20 cellular contexts compared by ENCODE assay signal in the genomic region with DNA sequence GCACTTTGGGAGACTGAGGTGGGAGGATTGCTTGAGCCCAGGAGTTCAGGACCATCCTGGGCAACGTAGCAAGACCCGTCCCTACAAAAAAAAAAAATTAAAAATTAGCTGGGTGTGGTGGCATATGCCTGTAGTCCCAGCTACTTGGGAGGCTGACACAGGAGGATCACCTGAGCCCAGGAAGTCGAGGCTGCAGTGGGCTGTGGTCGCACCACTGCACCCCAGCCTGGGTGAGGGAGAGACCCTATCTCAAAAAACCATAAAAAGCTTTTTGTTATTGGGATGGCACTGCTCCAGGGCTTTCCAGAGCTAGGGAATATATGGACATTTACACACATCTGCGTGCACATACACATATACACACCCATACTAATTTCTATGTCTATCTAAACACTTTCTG. TPM values are rescaled to one million over a fixed set of nuclear protein-coding genes. Genes with fewer than 3 reads are reported as not detected.
A peak's percentile ranks its signal among the peaks of the same experiment; 100 is the strongest.
DNase-seq lines count a peak whose midpoint lies in the region; ATAC-seq, FAIRE-seq and TF ChIP-seq lines count a peak whose summit lies in the region.
"Had no signal": no experiment of that assay in that cellular context is flagged by ENCODE, and none has a peak within 500 bp of the region (broad histone marks: within the 10 kb centered on the region; RNA-seq: fewer than 3 reads in every experiment).

No MANE protein-coding gene starts in this region.

- no peak overlapping the region for H2BK15ac ChIP-seq in neuronal stem cell (ENCODE audit: low read length)
- no peak overlapping the region for H2BK15ac ChIP-seq in mesendoderm (replicated peaks; ENCODE audit: low read depth)

- H3K4me3 Mint-ChIP-seq in brain (peak overlapping the region in 2 of 5 experiments; percentile 47 to 73), nephron progenitor cell (no peak overlapping the region)
- H3K4me3 Mint-ChIP-seq: activated naive CD4-positive, alpha-beta T cell treated with anti-CD3 and anti-CD28 coated beads, Interleukin-2, amount 50 U/mL, for 24 hours; effector memory CD8-positive, alpha-beta T cell; T-helper 1 cell treated with Interleukin-12 subunit alpha and Interleukin-12 subunit beta and Interleukin-4 antibody, amounts not matched to agents 30 μg/mL and 1 μg/mL, for 36 hours had no signal

- TF ChIP-seq CTCF in HepG2 (CRISPR knock-in tag; IDR thresholded peaks at IDR 0.05) (no peak), right lobe of liver (IDR thresholded peaks at IDR 0.05) (no peak), brain (conservative IDR thresholded peaks at IDR 0.05) (no peak), nephron progenitor cell (IDR thresholded peaks at IDR 0.05) (no peak)

- TF ChIP-seq RAD21 in HepG2 (CRISPR knock-in tag; IDR thresholded peaks at IDR 0.05), result no peak

- no peak overlapping the region for H2BK5ac ChIP-seq in neuronal stem cell (ENCODE audit: low read length)
- H2BK5ac ChIP-seq in mesendoderm (ENCODE audit: low read length), result no peak overlapping the region

- H3K36me3 Mint-ChIP-seq in brain, result no peaks in the 10 kb centered on the region
- no peaks in the 10 kb centered on the region for H3K36me3 Mint-ChIP-seq in nephron progenitor cell (ENCODE audit: low read depth)
- H3K36me3 Mint-ChIP-seq: activated naive CD4-positive, alpha-beta T cell treated with anti-CD3 and anti-CD28 coated beads, Interleukin-2, amount 50 U/mL, for 24 hours had no signal

- H3K18ac ChIP-seq in neuronal stem cell (ENCODE audit: low read length), result no peak overlapping the region
- H3K18ac ChIP-seq in mesendoderm (ENCODE audit: low read length), result no peak overlapping the region

- no peaks in the 10 kb centered on the region for H3K9me3 ChIP-seq in HepG2 (ENCODE audit: low read length)
- H3K9me3 ChIP-seq in right lobe of liver, result no peaks in the 10 kb centered on the region
- no peaks in the 10 kb centered on the region for H3K9me3 ChIP-seq in neuronal stem cell (replicated peaks in 1 of 2; ENCODE audit: control insufficient read depth in 2 of 2, insufficient read depth in 1 of 2, low read depth in 1 of 2, low read length in 2 of 2)
- H3K9me3 ChIP-seq: Caco-2, pancreas had no signal

- CTCF ChIA-PET in HepG2 (lab: Yijun Ruan, JAX; ENCODE audit: low intra/inter-chr PET ratio, low total read pairs), result no interaction called here

- no peak for TF ChIP-seq EP300 in HepG2 (IDR thresholded peaks at IDR 0.05; ENCODE audit: low read depth in 2 of 2, low read length in 2 of 2)
- no peak for TF ChIP-seq EP300 in HepG2 (CRISPR knock-in tag; IDR thresholded peaks at IDR 0.05; ENCODE audit: borderline replicate concordance)

- H3K4me1 Mint-ChIP-seq in brain (peaks cover 53% of the 10 kb centered on the region), nephron progenitor cell (peaks cover 56% of the 10 kb centered on the region)

- WGBS in HepG2 (ENCODE audit: low lambda C conversion rate), result 26% methylated on average over 5 of the region's 5 CpGs
- 76% methylated on average over 4 of the region's 5 CpGs for WGBS in right lobe of liver (ENCODE audit: insufficient coverage, low coverage, low lambda C conversion rate, missing lambda C conversion rate)
- WGBS in neuronal stem cell (ENCODE audit: extremely low coverage in 2 of 2, insufficient read length in 2 of 2, insufficient replicate concordance in 1 of 2), 2 donors, result no CpG with 5 or more reads among the region's 5 CpGs
- WGBS in mesendoderm (ENCODE audit: extremely low coverage, insufficient coverage, low lambda C conversion rate), result no CpG with 5 or more reads among the region's 5 CpGs

- H3K4me3 ChIP-seq in HepG2 (replicated peaks in 1 of 3; ENCODE audit: insufficient read depth in 1 of 3, low read depth in 2 of 3, low read length in 3 of 3), result no peak overlapping the region
- no peak overlapping the region for H3K4me3 ChIP-seq in right lobe of liver
- H3K4me3 ChIP-seq in neuronal stem cell (ENCODE audit: low read length in 2 of 2), result no peak overlapping the region
- no peak overlapping the region for H3K4me3 ChIP-seq in mesendoderm (ENCODE audit: low read length)
- H3K4me3 ChIP-seq: GM12878, pancreas had no signal

- H3K27me3 ChIP-seq in HepG2 (ENCODE audit: control insufficient read depth in 1 of 2, insufficient read depth in 2 of 2, low read length in 2 of 2) (0 out of 5 replicates have a peak, but pooled peaks cover 0 to under 1% of the 10 kb centered on the region in 2 experiments), right lobe of liver (no peaks in the 10 kb centered on the region), neuronal stem cell (ENCODE audit: control insufficient read depth in 3 of 3, insufficient read depth in 3 of 3, low read depth in 1 of 3, low read length in 3 of 3) (no peaks in the 10 kb centered on the region), mesendoderm (ENCODE audit: insufficient read depth, low read length, poor library complexity) (no peaks in the 10 kb centered on the region)
- H3K27me3 ChIP-seq: pancreas had no signal

- ATAC-seq in HepG2, result no peak
- no peak for ATAC-seq in right lobe of liver
- ATAC-seq: effector memory CD8-positive, alpha-beta T cell had no signal

- no peaks in the 10 kb centered on the region for H3K36me3 ChIP-seq in HepG2 (replicated peaks in 1 of 2; ENCODE audit: control insufficient read depth in 1 of 2, insufficient read depth in 2 of 2, low read length in 2 of 2)
- no peaks in the 10 kb centered on the region for H3K36me3 ChIP-seq in right lobe of liver
- peaks cover 4 to 11% of the 10 kb centered on the region in 2 donors for H3K36me3 ChIP-seq in neuronal stem cell (replicated peaks in 1 of 2; ENCODE audit: control insufficient read depth in 2 of 2, insufficient read depth in 2 of 2, low read length in 2 of 2)
- no peaks in the 10 kb centered on the region for H3K36me3 ChIP-seq in mesendoderm (ENCODE audit: control insufficient read depth, insufficient read depth, low read length)
- H3K36me3 ChIP-seq: pancreas had no signal

- H3K27ac ChIP-seq in HepG2 (ENCODE audit: extremely low read length, insufficient read depth, low read length) (no peak overlapping the region), right lobe of liver (no peak overlapping the region), neuronal stem cell (replicated peaks; ENCODE audit: low read length) (no peak overlapping the region), mesendoderm (ENCODE audit: low read depth, low read length) (no peak overlapping the region)
- H3K27ac ChIP-seq: pancreas had no signal

- H3K27me3 Mint-ChIP-seq in brain (no peaks in the 10 kb centered on the region), nephron progenitor cell (ENCODE audit: low read depth, poor library complexity) (peaks cover under 1% of the 10 kb centered on the region)
- H3K27me3 Mint-ChIP-seq: activated naive CD4-positive, alpha-beta T cell treated with anti-CD3 and anti-CD28 coated beads, Interleukin-2, amount 50 U/mL, for 24 hours; effector memory CD8-positive, alpha-beta T cell had no signal

- H3K79me2 ChIP-seq in HepG2 (ENCODE audit: insufficient read depth, low read length) (peaks cover 3% of the 10 kb centered on the region), mesendoderm (ENCODE audit: control insufficient read depth, insufficient read depth, low read length) (peaks cover 3% of the 10 kb centered on the region)

- H3K23ac ChIP-seq in neuronal stem cell (ENCODE audit: low read depth, low read length, poor library complexity), result no peak overlapping the region
- no peak overlapping the region for H3K23ac ChIP-seq in mesendoderm (ENCODE audit: low read length)

- H3K9ac ChIP-seq in HepG2 (ENCODE audit: insufficient read depth, low read depth, low read length), result no peak overlapping the region
- no peak overlapping the region for H3K9ac ChIP-seq in neuronal stem cell (ENCODE audit: low read depth, low read length, poor library complexity)
- H3K9ac ChIP-seq in mesendoderm (ENCODE audit: low read length), result no peak overlapping the region

- no peaks in the 10 kb centered on the region for H3K9me3 Mint-ChIP-seq in brain
- H3K9me3 Mint-ChIP-seq in nephron progenitor cell, result peaks cover 2% of the 10 kb centered on the region
- H3K9me3 Mint-ChIP-seq: activated naive CD4-positive, alpha-beta T cell treated with anti-CD3 and anti-CD28 coated beads, Interleukin-2, amount 50 U/mL, for 24 hours; effector memory CD8-positive, alpha-beta T cell; T-helper 1 cell treated with Interleukin-12 subunit alpha and Interleukin-12 subunit beta and Interleukin-4 antibody, amounts not matched to agents 30 μg/mL and 1 μg/mL, for 36 hours had no signal

- H2BK12ac ChIP-seq in neuronal stem cell (ENCODE audit: low read length), result no peak overlapping the region

- H3K27ac Mint-ChIP-seq in brain (peak overlapping the region; percentile 19 to 91 (median 82)), nephron progenitor cell (no peak overlapping the region)
- H3K27ac Mint-ChIP-seq: T-helper 1 cell treated with Interleukin-12 subunit alpha and Interleukin-12 subunit beta and Interleukin-4 antibody, amounts not matched to agents 30 μg/mL and 1 μg/mL, for 36 hours had no signal

- no peak for DNase-seq in HepG2 (ENCODE audit: low spot score)
- no peak for DNase-seq in right lobe of liver
- DNase-seq in neuronal stem cell (ENCODE audit: low spot score), result no peak
- no peak for DNase-seq in GM19240 (ENCODE audit: insufficient read length, low spot score)
- DNase-seq in nephron progenitor cell, result no peak
- no peak for DNase-seq in mesendoderm
- DNase-seq in glomerular visceral epithelial cell (ENCODE audit: extremely low spot score), result no peak
- DNase-seq: activated CD4-positive, CD25-positive, alpha-beta regulatory T cell treated with anti-CD3 and anti-CD28 coated beads, Interleukin-2, amount 50 U/mL, for 72 hours; effector memory CD8-positive, alpha-beta T cell; NCI-H1417 treated with DMSO at 0.1 percent for 48 hours; stimulated activated naive CD4-positive, alpha-beta T cell had no signal

- H4K5ac ChIP-seq in mesendoderm (ENCODE audit: low read length), result no peak overlapping the region

- H3K14ac ChIP-seq in neuronal stem cell (ENCODE audit: low read length), result no peak overlapping the region

- POLR2A ChIA-PET in HepG2 (lab: Yijun Ruan, JAX), result interaction anchor here (0.6 to 2.6 kb wide), 10 partner anchors 8 to 501 kb away, joined by 3 to 8 read pairs (median 4); partner anchors contain the start of genes ARMC5, FUS, RUSF1 and TGFB1I1

- no peak overlapping the region for H2AK5ac ChIP-seq in neuronal stem cell (ENCODE audit: low read depth, low read length)
- no peak overlapping the region for H2AK5ac ChIP-seq in mesendoderm (ENCODE audit: low read length)

- no peak overlapping the region for H3K4ac ChIP-seq in neuronal stem cell (ENCODE audit: low read length)
- no peak overlapping the region for H3K4ac ChIP-seq in mesendoderm (ENCODE audit: low read depth, low read length)

- no peak for TF ChIP-seq POLR2A in HepG2 (IDR thresholded peaks at IDR 0.05; ENCODE audit: insufficient read depth in 1 of 2, low read depth in 2 of 2, low read length in 2 of 2)
- no peak for TF ChIP-seq POLR2A in right lobe of liver (IDR thresholded peaks at IDR 0.05)

- in situ Hi-C loops in HepG2 (cut with HindIII; ENCODE audit: extremely low pct_ligation_motif_present, low pct_unique_long_range_greater_than_20kb), result loop anchor here (10.0 kb wide), 1 partner anchor 424 kb away; the partner anchor contains the start of gene ZNF267

- peaks cover 18% of the 10 kb centered on the region for H4K20me1 ChIP-seq in HepG2 (ENCODE audit: insufficient read depth, low read length)

- no TSS peak for BruUV-seq in HepG2 (replicated peaks; lab: Mats Ljungman, UMichigan)

- no peak overlapping the region for H3K56ac ChIP-seq in mesendoderm (ENCODE audit: low read length)

- H3K79me1 ChIP-seq in neuronal stem cell (ENCODE audit: low read depth, low read length) (peaks cover 2% of the 10 kb centered on the region), mesendoderm (ENCODE audit: low read length) (peaks cover 7% of the 10 kb centered on the region)

- peaks cover 48% of the 10 kb centered on the region for H3K4me1 ChIP-seq in HepG2 (ENCODE audit: insufficient read depth, low read length)
- H3K4me1 ChIP-seq in right lobe of liver, result peaks cover 0 to 33% (median 7%) of the 10 kb centered on the region in 4 donors
- peaks cover 12 to 18% of the 10 kb centered on the region in 2 donors for H3K4me1 ChIP-seq in neuronal stem cell (ENCODE audit: control insufficient read depth in 2 of 2, insufficient read depth in 1 of 2, low read depth in 1 of 2, low read length in 2 of 2)
- H3K4me1 ChIP-seq in mesendoderm (ENCODE audit: control insufficient read depth, low read depth, low read length), result peaks cover 6% of the 10 kb centered on the region

- H4K8ac ChIP-seq in neuronal stem cell (ENCODE audit: low read depth, low read length), result no peak overlapping the region
- H4K8ac ChIP-seq in mesendoderm (ENCODE audit: low read depth, low read length), result no peak overlapping the region

- H2AFZ ChIP-seq in HepG2 (ENCODE audit: low read length) (no peak overlapping the region), neuronal stem cell (ENCODE audit: low read length) (peak overlapping the region; percentile 41)

- no peak overlapping the region for H4K91ac ChIP-seq in neuronal stem cell (ENCODE audit: low read depth, low read length, poor library complexity)

- H2BK120ac ChIP-seq in neuronal stem cell (ENCODE audit: low read depth, low read length) (no peak overlapping the region), mesendoderm (ENCODE audit: low read depth, low read length) (no peak overlapping the region)

- intact Hi-C loops in HepG2 (cut with micrococcal nuclease; ENCODE audit: unreplicated experiment), result no loop called here
- intact Hi-C loops in right lobe of liver (cut with DNase I), result loop anchor here in 1 of 2 donors (10.0 kb wide), 1 partner anchor 266 kb away; the partner anchor contains the start of gene FUS

- no peak for FAIRE-seq in HepG2 (lab: Jason Lieb, UNC)
- FAIRE-seq: bronchial epithelial cell, GM12878, H54, pancreas had no signal

- H3K4me2 ChIP-seq in HepG2 (ENCODE audit: low read depth, low read length), result peak overlapping the region; percentile 52; the same call in 1 of the 2 replicates
- no peak overlapping the region for H3K4me2 ChIP-seq in neuronal stem cell (ENCODE audit: insufficient read depth, low read length, poor library complexity, severe bottlenecking)
- no peak overlapping the region for H3K4me2 ChIP-seq in mesendoderm (ENCODE audit: low read length)

RNA-seq across cellular contexts. Expression of gene ARMC5, which starts 8.1 kb away (rescaled TPM):
- 13.0 and 22.3 TPM in 2 replicates for total RNA-seq in HepG2 (2016; rRNA removed; fragmentation: Illumina TruSeq; extraction: Trizol)
- total RNA-seq in HepG2 (2016; cell fraction: cytosol; rRNA removed; fragmentation: Illumina TruSeq; extraction: Trizol; ENCODE audit: low read depth), result 2.5 and 3.1 TPM in 2 replicates
- 10.7 and 21.4 TPM in 2 replicates for total RNA-seq in HepG2 (2016; cell fraction: insoluble cytoplasmic fraction; rRNA removed; fragmentation: Illumina TruSeq; extraction: Trizol)
- total RNA-seq in HepG2 (2016; cell fraction: membrane; rRNA removed; fragmentation: Illumina TruSeq; extraction: Trizol), result 5.2 and 6.5 TPM in 2 replicates
- 20.2 and 21.0 TPM in 2 replicates for total RNA-seq in HepG2 (2016; cell fraction: nucleus; rRNA removed; fragmentation: Illumina TruSeq; extraction: Trizol)
- polyA plus RNA-seq in HepG2 (2011; rRNA removed), result 10.8 and 11.9 TPM in 2 replicates
- 6.1 and 8.8 TPM in 2 replicates for polyA plus RNA-seq in HepG2 (2011; cell fraction: cytosol; rRNA removed)
- 83.4 and 108 TPM in 2 replicates for polyA plus RNA-seq in HepG2 (2011; cell fraction: nucleus; rRNA removed)
- polyA plus RNA-seq in HepG2 (2012), result 6.3 and 9.1 TPM in 2 replicates
- polyA plus RNA-seq in HepG2 (2016; cell fraction: cytosol; fragmentation: Illumina TruSeq; extraction: Trizol; ENCODE audit: low read depth), result 1.9 and 2.5 TPM in 2 replicates
- 13.4 and 15.6 TPM in 2 replicates for polyA plus RNA-seq in HepG2 (2016; cell fraction: insoluble cytoplasmic fraction; fragmentation: Illumina TruSeq; extraction: Trizol; ENCODE audit: low read depth)
- polyA plus RNA-seq in HepG2 (2016; cell fraction: membrane; fragmentation: Illumina TruSeq; extraction: Trizol; ENCODE audit: low read depth), result 3.6 and 4.2 TPM in 2 replicates
- polyA plus RNA-seq in HepG2 (2016; cell fraction: nucleus; fragmentation: Illumina TruSeq; extraction: Trizol; ENCODE audit: insufficient read depth, low read depth), result 51.3 and 57.5 TPM in 2 replicates
- polyA minus RNA-seq in HepG2 (2011; rRNA and poly(A)+ RNA removed; ENCODE audit: low replicate concordance), result 7.1 and 29.7 TPM in 2 replicates
- polyA minus RNA-seq in HepG2 (2011; cell fraction: cytosol; rRNA and poly(A)+ RNA removed), result 6.3 and 6.8 TPM in 2 replicates
- 19.5 and 24.3 TPM in 2 replicates for polyA minus RNA-seq in HepG2 (2011; cell fraction: nucleus; rRNA and poly(A)+ RNA removed)
- 10 to 100 TPM in 3 of 6 experiments, 1 to 10 TPM in 3; 3.9 to 20.9 (median 11.0) TPM for total RNA-seq in right lobe of liver
- 19.2 TPM for polyA plus RNA-seq in brain (ENCODE audit: insufficient read depth, low read depth, low replicate concordance)
- 6.0 TPM for polyA plus RNA-seq in neuronal stem cell (2013, experiment 1 of 2)
- polyA plus RNA-seq in neuronal stem cell (2013, experiment 2 of 2), result 5.6 TPM
- 6.4 TPM for polyA plus RNA-seq in mesendoderm (2013, experiment 1 of 2)
- polyA plus RNA-seq in mesendoderm (2013, experiment 2 of 2), result 6.8 TPM

RNA-seq across cellular contexts. Expression of gene ZNF843, which starts 8.6 kb away (rescaled TPM):
- total RNA-seq in HepG2 (2016; rRNA removed; fragmentation: Illumina TruSeq; extraction: Trizol), result not detected in 2 replicates
- total RNA-seq in HepG2 (2016; cell fraction: cytosol; rRNA removed; fragmentation: Illumina TruSeq; extraction: Trizol; ENCODE audit: low read depth), result 0.20 TPM in 1 of 2 replicates, not detected in the other
- total RNA-seq in HepG2 (2016; cell fraction: insoluble cytoplasmic fraction; rRNA removed; fragmentation: Illumina TruSeq; extraction: Trizol), result not detected in 2 replicates
- total RNA-seq in HepG2 (2016; cell fraction: membrane; rRNA removed; fragmentation: Illumina TruSeq; extraction: Trizol), result not detected in 2 replicates
- total RNA-seq in HepG2 (2016; cell fraction: nucleus; rRNA removed; fragmentation: Illumina TruSeq; extraction: Trizol), result not detected in 2 replicates
- 0.03 and 0.04 TPM in 2 replicates for polyA plus RNA-seq in HepG2 (2011; rRNA removed)
- polyA plus RNA-seq in HepG2 (2011; cell fraction: cytosol; rRNA removed), result 0.04 TPM in 1 of 2 replicates, not detected in the other
- not detected in 2 replicates for polyA plus RNA-seq in HepG2 (2011; cell fraction: nucleus; rRNA removed)
- not detected in 2 replicates for polyA plus RNA-seq in HepG2 (2012)
- polyA plus RNA-seq in HepG2 (2016; cell fraction: cytosol; fragmentation: Illumina TruSeq; extraction: Trizol; ENCODE audit: low read depth), result not detected in 2 replicates
- not detected in 2 replicates for polyA plus RNA-seq in HepG2 (2016; cell fraction: insoluble cytoplasmic fraction; fragmentation: Illumina TruSeq; extraction: Trizol; ENCODE audit: low read depth)
- not detected in 2 replicates for polyA plus RNA-seq in HepG2 (2016; cell fraction: membrane; fragmentation: Illumina TruSeq; extraction: Trizol; ENCODE audit: low read depth)
- polyA plus RNA-seq in HepG2 (2016; cell fraction: nucleus; fragmentation: Illumina TruSeq; extraction: Trizol; ENCODE audit: insufficient read depth, low read depth), result not detected in 2 replicates
- polyA minus RNA-seq in HepG2 (2011; rRNA and poly(A)+ RNA removed; ENCODE audit: low replicate concordance), result 0.12 TPM in 1 of 2 replicates, not detected in the other
- not detected in 2 replicates for polyA minus RNA-seq in HepG2 (2011; cell fraction: cytosol; rRNA and poly(A)+ RNA removed)
- not detected in 2 replicates for polyA minus RNA-seq in HepG2 (2011; cell fraction: nucleus; rRNA and poly(A)+ RNA removed)
- total RNA-seq in right lobe of liver, result under 1 TPM; 0.19 to 0.68 (median 0.36) TPM
- 1.4 TPM for polyA plus RNA-seq in brain (ENCODE audit: insufficient read depth, low read depth, low replicate concordance)
- 1.4 TPM for polyA plus RNA-seq in neuronal stem cell (2013, experiment 1 of 2)
- 1.3 TPM for polyA plus RNA-seq in neuronal stem cell (2013, experiment 2 of 2)
- polyA plus RNA-seq in mesendoderm (2013, experiment 1 of 2), result 0.06 TPM
- 0.06 TPM for polyA plus RNA-seq in mesendoderm (2013, experiment 2 of 2)

RNA-seq across cellular contexts. Expression of gene TGFB1I1, which starts 20.8 kb away (rescaled TPM):
- total RNA-seq in HepG2 (2016; rRNA removed; fragmentation: Illumina TruSeq; extraction: Trizol) (0.52 and 0.80 TPM in 2 replicates), right lobe of liver (1 to 10 TPM; 1.9 to 7.9 (median 6.7) TPM)
- total RNA-seq in HepG2 (2016; cell fraction: cytosol; rRNA removed; fragmentation: Illumina TruSeq; extraction: Trizol; ENCODE audit: low read depth), result 0.53 and 0.61 TPM in 2 replicates
- 0.31 and 0.87 TPM in 2 replicates for total RNA-seq in HepG2 (2016; cell fraction: insoluble cytoplasmic fraction; rRNA removed; fragmentation: Illumina TruSeq; extraction: Trizol)
- total RNA-seq in HepG2 (2016; cell fraction: membrane; rRNA removed; fragmentation: Illumina TruSeq; extraction: Trizol), result 0.72 and 0.80 TPM in 2 replicates
- total RNA-seq in HepG2 (2016; cell fraction: nucleus; rRNA removed; fragmentation: Illumina TruSeq; extraction: Trizol), result 0.84 and 0.97 TPM in 2 replicates
- polyA plus RNA-seq in HepG2 (2011; rRNA removed) (2.9 TPM in 2 replicates), brain (ENCODE audit: insufficient read depth, low read depth, low replicate concordance) (15.8 TPM)
- polyA plus RNA-seq in HepG2 (2011; cell fraction: cytosol; rRNA removed), result 2.2 and 2.6 TPM in 2 replicates
- 6.8 and 7.8 TPM in 2 replicates for polyA plus RNA-seq in HepG2 (2011; cell fraction: nucleus; rRNA removed)
- 0.55 and 1.2 TPM in 2 replicates for polyA plus RNA-seq in HepG2 (2012)
- 1.5 and 2.0 TPM in 2 replicates for polyA plus RNA-seq in HepG2 (2016; cell fraction: cytosol; fragmentation: Illumina TruSeq; extraction: Trizol; ENCODE audit: low read depth)
- polyA plus RNA-seq in HepG2 (2016; cell fraction: insoluble cytoplasmic fraction; fragmentation: Illumina TruSeq; extraction: Trizol; ENCODE audit: low read depth), result 1.0 and 1.6 TPM in 2 replicates
- polyA plus RNA-seq in HepG2 (2016; cell fraction: membrane; fragmentation: Illumina TruSeq; extraction: Trizol; ENCODE audit: low read depth), result 1.6 and 2.4 TPM in 2 replicates
- polyA plus RNA-seq in HepG2 (2016; cell fraction: nucleus; fragmentation: Illumina TruSeq; extraction: Trizol; ENCODE audit: insufficient read depth, low read depth), result 1.2 and 2.2 TPM in 2 replicates
- 1.8 and 12.1 TPM in 2 replicates for polyA minus RNA-seq in HepG2 (2011; rRNA and poly(A)+ RNA removed; ENCODE audit: low replicate concordance)
- 1.4 and 3.0 TPM in 2 replicates for polyA minus RNA-seq in HepG2 (2011; cell fraction: cytosol; rRNA and poly(A)+ RNA removed)
- polyA minus RNA-seq in HepG2 (2011; cell fraction: nucleus; rRNA and poly(A)+ RNA removed), result 1.2 and 3.4 TPM in 2 replicates
- 0.07 TPM for polyA plus RNA-seq in neuronal stem cell (2013, experiment 1 of 2)
- 0.21 TPM for polyA plus RNA-seq in neuronal stem cell (2013, experiment 2 of 2)
- polyA plus RNA-seq in mesendoderm (2013, experiment 1 of 2), result 4.1 TPM
- 4.7 TPM for polyA plus RNA-seq in mesendoderm (2013, experiment 2 of 2)

RNA-seq across cellular contexts. Expression of gene COX6A2, which starts 23.0 kb away (rescaled TPM):
- total RNA-seq in HepG2 (2016; rRNA removed; fragmentation: Illumina TruSeq; extraction: Trizol), result not detected in 2 replicates
- not detected in 2 replicates for total RNA-seq in HepG2 (2016; cell fraction: cytosol; rRNA removed; fragmentation: Illumina TruSeq; extraction: Trizol; ENCODE audit: low read depth)
- not detected in 2 replicates for total RNA-seq in HepG2 (2016; cell fraction: insoluble cytoplasmic fraction; rRNA removed; fragmentation: Illumina TruSeq; extraction: Trizol)
- not detected in 2 replicates for total RNA-seq in HepG2 (2016; cell fraction: membrane; rRNA removed; fragmentation: Illumina TruSeq; extraction: Trizol)
- not detected in 2 replicates for total RNA-seq in HepG2 (2016; cell fraction: nucleus; rRNA removed; fragmentation: Illumina TruSeq; extraction: Trizol)
- not detected in 2 replicates for polyA plus RNA-seq in HepG2 (2011; rRNA removed)
- polyA plus RNA-seq in HepG2 (2011; cell fraction: cytosol; rRNA removed), result not detected in 2 replicates
- polyA plus RNA-seq in HepG2 (2011; cell fraction: nucleus; rRNA removed), result not detected in 2 replicates
- polyA plus RNA-seq in HepG2 (2012), result not detected in 2 replicates
- polyA plus RNA-seq in HepG2 (2016; cell fraction: cytosol; fragmentation: Illumina TruSeq; extraction: Trizol; ENCODE audit: low read depth), result not detected in 2 replicates
- polyA plus RNA-seq in HepG2 (2016; cell fraction: insoluble cytoplasmic fraction; fragmentation: Illumina TruSeq; extraction: Trizol; ENCODE audit: low read depth), result not detected in 2 replicates
- polyA plus RNA-seq in HepG2 (2016; cell fraction: membrane; fragmentation: Illumina TruSeq; extraction: Trizol; ENCODE audit: low read depth), result not detected in 2 replicates
- not detected in 2 replicates for polyA plus RNA-seq in HepG2 (2016; cell fraction: nucleus; fragmentation: Illumina TruSeq; extraction: Trizol; ENCODE audit: insufficient read depth, low read depth)
- polyA minus RNA-seq in HepG2 (2011; rRNA and poly(A)+ RNA removed; ENCODE audit: low replicate concordance), result not detected in 2 replicates
- polyA minus RNA-seq in HepG2 (2011; cell fraction: cytosol; rRNA and poly(A)+ RNA removed), result not detected in 2 replicates
- not detected in 2 replicates for polyA minus RNA-seq in HepG2 (2011; cell fraction: nucleus; rRNA and poly(A)+ RNA removed)
- total RNA-seq in right lobe of liver, result 1 to 10 TPM in 4 of 6 experiments, not detected in 2; 4.1 to 6.0 (median 4.6) TPM
- 1.8 TPM for polyA plus RNA-seq in brain (ENCODE audit: insufficient read depth, low read depth, low replicate concordance)
- not detected for polyA plus RNA-seq in neuronal stem cell (2013, experiment 1 of 2)
- 0.18 TPM for polyA plus RNA-seq in neuronal stem cell (2013, experiment 2 of 2)
- polyA plus RNA-seq in mesendoderm (2013, experiment 1 of 2), result 0.41 TPM
- polyA plus RNA-seq in mesendoderm (2013, experiment 2 of 2), result 0.34 TPM
- total RNA-seq: bronchial epithelial cell, Caco-2, GM12878, urinary bladder had no signal
- polyA plus RNA-seq: GM12878, urinary bladder had no signal

RNA-seq across cellular contexts. Expression of gene SLC5A2, which starts 31.7 kb away (rescaled TPM):
- total RNA-seq in HepG2 (2016; rRNA removed; fragmentation: Illumina TruSeq; extraction: Trizol), result 0.44 and 0.97 TPM in 2 replicates
- total RNA-seq in HepG2 (2016; cell fraction: cytosol; rRNA removed; fragmentation: Illumina TruSeq; extraction: Trizol; ENCODE audit: low read depth), result 0.30 and 0.44 TPM in 2 replicates
- 0.97 TPM in 1 of 2 replicates, not detected in the other for total RNA-seq in HepG2 (2016; cell fraction: insoluble cytoplasmic fraction; rRNA removed; fragmentation: Illumina TruSeq; extraction: Trizol)
- total RNA-seq in HepG2 (2016; cell fraction: membrane; rRNA removed; fragmentation: Illumina TruSeq; extraction: Trizol), result 0.53 and 0.72 TPM in 2 replicates
- total RNA-seq in HepG2 (2016; cell fraction: nucleus; rRNA removed; fragmentation: Illumina TruSeq; extraction: Trizol), result 0.81 and 2.1 TPM in 2 replicates
- 0.24 and 0.64 TPM in 2 replicates for polyA plus RNA-seq in HepG2 (2011; rRNA removed)
- 0.10 and 0.27 TPM in 2 replicates for polyA plus RNA-seq in HepG2 (2011; cell fraction: cytosol; rRNA removed)
- polyA plus RNA-seq in HepG2 (2011; cell fraction: nucleus; rRNA removed), result 3.9 and 6.8 TPM in 2 replicates
- 2.0 and 11.8 TPM in 2 replicates for polyA plus RNA-seq in HepG2 (2012)
- polyA plus RNA-seq in HepG2 (2016; cell fraction: cytosol; fragmentation: Illumina TruSeq; extraction: Trizol; ENCODE audit: low read depth), result 0.08 and 0.14 TPM in 2 replicates
- 0.51 TPM in 1 of 2 replicates, not detected in the other for polyA plus RNA-seq in HepG2 (2016; cell fraction: insoluble cytoplasmic fraction; fragmentation: Illumina TruSeq; extraction: Trizol; ENCODE audit: low read depth)
- polyA plus RNA-seq in HepG2 (2016; cell fraction: membrane; fragmentation: Illumina TruSeq; extraction: Trizol; ENCODE audit: low read depth), result 0.20 and 0.42 TPM in 2 replicates
- polyA plus RNA-seq in HepG2 (2016; cell fraction: nucleus; fragmentation: Illumina TruSeq; extraction: Trizol; ENCODE audit: insufficient read depth, low read depth), result 3.2 TPM in 2 replicates
- polyA minus RNA-seq in HepG2 (2011; rRNA and poly(A)+ RNA removed; ENCODE audit: low replicate concordance), result 0.09 and 1.2 TPM in 2 replicates
- not detected in 2 replicates for polyA minus RNA-seq in HepG2 (2011; cell fraction: cytosol; rRNA and poly(A)+ RNA removed)
- polyA minus RNA-seq in HepG2 (2011; cell fraction: nucleus; rRNA and poly(A)+ RNA removed), result 0.77 and 0.87 TPM in 2 replicates
- total RNA-seq in right lobe of liver, result under 1 TPM in 3 of 6 experiments, not detected in 3; 0.07 to 0.14 (median 0.12) TPM
- 3.7 TPM for polyA plus RNA-seq in brain (ENCODE audit: insufficient read depth, low read depth, low replicate concordance)
- not detected for polyA plus RNA-seq in neuronal stem cell (2013, experiment 1 of 2)
- not detected for polyA plus RNA-seq in neuronal stem cell (2013, experiment 2 of 2)
- 0.01 TPM for polyA plus RNA-seq in mesendoderm (2013, experiment 1 of 2)
- polyA plus RNA-seq in mesendoderm (2013, experiment 2 of 2), result not detected
- total RNA-seq: GM12878 had no signal
